ENCODE assay signal across 8 cellular contexts in the genomic region with DNA sequence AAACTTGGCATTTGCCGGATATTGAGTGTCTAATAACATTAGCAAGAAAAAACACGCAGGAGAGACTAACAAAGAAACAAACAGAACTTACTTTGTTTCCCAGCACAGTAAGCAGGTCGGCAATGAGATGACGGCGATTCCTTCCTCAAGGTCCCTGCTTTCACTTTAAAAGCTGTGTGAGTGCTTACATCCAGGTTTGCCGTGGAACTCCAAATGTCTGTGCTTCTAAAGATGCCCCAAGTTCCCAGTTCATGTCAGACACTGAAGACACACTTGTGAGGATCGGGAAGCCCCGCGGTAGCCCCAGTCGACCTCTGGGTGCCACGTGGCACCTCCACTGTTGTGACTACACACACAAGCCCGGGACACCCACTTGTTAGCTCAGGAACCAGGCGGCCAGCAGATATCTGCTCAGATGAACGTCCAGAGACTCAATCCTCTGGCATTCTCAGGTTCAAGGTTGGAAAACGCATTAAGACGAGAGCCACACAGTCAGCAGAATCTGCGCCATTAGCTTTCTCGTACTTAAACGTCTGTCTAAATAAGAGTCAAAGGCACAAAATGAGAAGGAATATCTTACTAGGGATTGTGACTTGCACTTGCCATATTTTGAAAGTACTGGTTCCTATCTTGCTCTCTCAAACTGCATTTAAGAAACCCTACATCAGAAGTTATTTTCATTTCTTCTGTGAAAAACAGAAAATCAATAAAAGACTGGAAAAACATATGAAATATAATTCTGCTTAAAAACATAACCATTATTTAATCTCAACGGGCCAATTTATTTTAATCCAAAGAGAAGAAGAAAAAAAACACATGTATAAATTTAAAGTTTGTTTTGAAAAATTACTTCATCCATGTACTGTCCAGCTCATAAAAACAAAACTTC.
A peak's percentile ranks its signal among the peaks of the same experiment; 100 is the strongest.
DNase-seq lines count a peak whose midpoint lies in the region; ATAC-seq and TF ChIP-seq lines count a peak whose summit lies in the region.

No MANE protein-coding gene starts in this region.

- no peaks in the 10 kb centered on the region for H3K36me3 ChIP-seq in mucosa of rectum (ENCODE audit: control insufficient read depth in 2 of 2, insufficient read depth in 2 of 2, low read length in 2 of 2)

- peak overlapping the region; percentile 63 to 82 for H3K9ac ChIP-seq in mucosa of rectum (ENCODE audit: low read depth in 1 of 2, low read length in 2 of 2)

- H3K27ac ChIP-seq in cingulate gyrus (ENCODE audit: low read depth, low read length) = peak overlapping the region; percentile 77
- H3K27ac ChIP-seq in mucosa of rectum (ENCODE audit: low read depth in 2 of 2, low read length in 2 of 2) = peak overlapping the region; percentile 70 to 93

- H3K4me1 ChIP-seq in mucosa of rectum (ENCODE audit: control insufficient read depth in 2 of 2, insufficient read depth in 2 of 2, low read length in 2 of 2) = peaks cover 11 to 26% of the 10 kb centered on the region in 2 donors

- ATAC-seq in HG03439 (IDR thresholded peaks at IDR 0.05; ENCODE audit: unreplicated experiment) (no peak), GM21526 (IDR thresholded peaks at IDR 0.05; ENCODE audit: low FRiP score, unreplicated experiment) (no peak), HG03039 (IDR thresholded peaks at IDR 0.05; ENCODE audit: unreplicated experiment) (no peak), GM18861 (IDR thresholded peaks at IDR 0.05; ENCODE audit: unreplicated experiment) (no peak)

- H3K27me3 ChIP-seq in mucosa of rectum (ENCODE audit: control insufficient read depth in 2 of 2, insufficient read depth in 2 of 2, low read length in 2 of 2) = no peaks in the 10 kb centered on the region

- DNase-seq in GM12865 (ENCODE audit: low read depth) (peak; percentile 67), RPMI7951 (ENCODE audit: low read depth) (peak; percentile 73)

- no peak for TF ChIP-seq CTCF in GM12865 (IDR thresholded peaks at IDR 0.05; ENCODE audit: insufficient read depth, low read depth, low read length, missing control alignments)

- H3K4me3 ChIP-seq in GM12865 (ENCODE audit: low read depth, low read length) (peak overlapping the region; percentile 63), mucosa of rectum (ENCODE audit: low read length in 2 of 2) (peak overlapping the region; percentile 75 to 83)

- H3K9me3 ChIP-seq in mucosa of rectum (ENCODE audit: control insufficient read depth in 2 of 2, low read length in 2 of 2) = no peaks in the 10 kb centered on the region
